In the genomic region with DNA sequence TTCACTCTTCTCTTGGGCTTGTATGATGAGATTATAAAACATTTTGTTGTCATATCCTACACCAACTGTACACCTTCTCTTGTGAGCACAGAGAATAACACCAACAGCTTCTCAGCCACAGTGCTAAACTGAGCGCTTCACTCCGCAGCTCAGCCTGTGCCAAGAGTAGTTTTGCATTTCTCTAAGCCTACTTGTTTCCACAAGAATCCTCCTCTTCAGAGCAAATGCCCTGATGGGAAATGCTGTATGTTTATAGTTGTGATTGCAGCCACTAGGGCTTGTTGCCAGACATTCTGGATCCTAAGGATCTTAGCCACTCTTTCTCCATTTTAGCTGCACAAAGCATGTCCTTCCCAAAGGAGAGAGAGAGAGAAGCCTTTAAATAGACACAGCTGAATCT, we compare ENCODE assay signal across 13 cellular contexts.
A peak's percentile ranks its signal among the peaks of the same experiment; 100 is the strongest.
DNase-seq lines count a peak whose midpoint lies in the region; ATAC-seq and TF ChIP-seq lines count a peak whose summit lies in the region.
"Had no signal": no experiment of that assay in that cellular context is flagged by ENCODE, and none has a peak within 500 bp of the region (broad histone marks: within the 10 kb centered on the region; RNA-seq: fewer than 3 reads in every experiment).

No MANE protein-coding gene starts in this region.

- no peak overlapping the region for H3K4me3 ChIP-seq in fibroblast of mammary gland (ENCODE audit: control insufficient read depth, low read depth, low read length)
- H3K4me3 ChIP-seq: HAP-1 had no signal

- ATAC-seq in HG03521 (IDR thresholded peaks at IDR 0.05; ENCODE audit: unreplicated experiment): no peak
- ATAC-seq: effector memory CD8-positive, alpha-beta T cell had no signal

- DNase-seq in AG09319 (ENCODE audit: extremely low read depth, low read depth): peak; percentile 63
- DNase-seq in NCI-H1048 (lab: John Stamatoyannopoulos, UW): peak; percentile 14
- peak; percentile 22 for DNase-seq in fibroblast of mammary gland (ENCODE audit: low read depth)
- peak; percentile 11 for DNase-seq in mucosa of gallbladder (ENCODE audit: low spot score)
- DNase-seq in stimulated activated CD4-positive, alpha-beta T cell treated with anti-CD3 and anti-CD28 coated beads, Interleukin-2, amount 100 ng/mL, for 48 hours: no peak
- no peak for DNase-seq in NCI-H128 (lab: John Stamatoyannopoulos, UW; ENCODE audit: unreplicated experiment)
- no peak for DNase-seq in GOT3 (lab: John Stamatoyannopoulos, UW)
- DNase-seq: activated T-cell treated with anti-CD3 and anti-CD28 coated beads, Interleukin-2, amount 50 U/mL, for 1 hour; BE2C; effector memory CD8-positive, alpha-beta T cell; EL had no signal

- TF ChIP-seq CTCF in AG09319 (IDR thresholded peaks at IDR 0.05; ENCODE audit: low read depth, low read length): no peak
- no peak for TF ChIP-seq CTCF in fibroblast of mammary gland (conservative IDR thresholded peaks at IDR 0.05; ENCODE audit: control insufficient read depth, insufficient read depth, low read depth, low read length)

Comparison
In these comparisons a context has a peak if more than half of its experiments do, and no peak if none do; other contexts are left out.
1. DNase-seq: peak in AG09319 (single experiment), NCI-H1048 (single experiment), fibroblast of mammary gland (single experiment) and mucosa of gallbladder (single experiment); none in stimulated activated CD4-positive, alpha-beta T cell treated with anti-CD3 and anti-CD28 coated beads, Interleukin-2, amount 100 ng/mL, for 48 hours (0 of 2), NCI-H128 (single experiment) and GOT3 (single experiment).